In genomic region chr16:31177136-31177535, GRCh38 we compare ENCODE assay signal across 7 cellular contexts. TPM values are rescaled to one million over a fixed set of nuclear protein-coding genes. Genes with fewer than 3 reads are reported as not detected.
DNase-seq lines count a peak whose midpoint lies in the region; ATAC-seq, FAIRE-seq and TF ChIP-seq lines count a peak whose summit lies in the region.
"Had no signal": no experiment of that assay in that cellular context is flagged by ENCODE, and none has a peak within 500 bp of the region (broad histone marks: within the 10 kb centered on the region; RNA-seq: fewer than 3 reads in every experiment).

No MANE protein-coding gene starts in this region.

- POLR2A ChIA-PET in CD4-positive, alpha-beta T cell (lab: Charles Lee), result interaction anchor here (0.6 to 5.2 kb wide), 17 partner anchors 9 to 692 kb away, joined by 3 to 152 read pairs (median 5); partner anchors contain the start of genes ARMC5, KAT8, PHKG2 and PYCARD

- intact Hi-C loops in CD4-positive, alpha-beta T cell (cut with DNase I, micrococcal nuclease), result loop anchor here in 1 of 2 experiments (2.0 kb wide), 1 partner anchor 16 kb away; no protein-coding TSS in a partner anchor

- no peaks in the 10 kb centered on the region for H3K27me3 Mint-ChIP-seq in CD4-positive, alpha-beta T cell

- CTCF ChIA-PET in CD4-positive, alpha-beta T cell (lab: Charles Lee), result interaction anchor here (0.9 to 3.5 kb wide), 3 partner anchors 17 to 283 kb away, joined by 3 to 19 read pairs (median 3); no protein-coding TSS in a partner anchor

- TF ChIP-seq CTCF in CD4-positive, alpha-beta T cell (IDR thresholded peaks at IDR 0.05), result no peak
- TF ChIP-seq CTCF in choroid plexus epithelial cell (conservative IDR thresholded peaks at IDR 0.05; ENCODE audit: low read depth, low read length), result no peak

- FAIRE-seq in RCC 7860 (lab: Jason Lieb, UNC), result peak; percentile 98

- peak in 9 of 10 experiments; percentile 20 to 51 (median 40) for DNase-seq in CD4-positive, alpha-beta T cell
- DNase-seq in RCC 7860 (ENCODE audit: low spot score), result peak; percentile 97
- DNase-seq in choroid plexus epithelial cell (ENCODE audit: low read depth), result peak; percentile 33
- DNase-seq in NCI-H345 treated with DMSO at 0.1 percent for 48 hours (lab: John Stamatoyannopoulos, UW; ENCODE audit: unreplicated experiment), result no peak

- no peaks in the 10 kb centered on the region for H3K9me3 ChIP-seq in CD4-positive, alpha-beta T cell (ENCODE audit: control insufficient read depth, low read length)

- H3K4me3 Mint-ChIP-seq in CD4-positive, alpha-beta T cell, result peak overlapping the region; percentile 97

- H3K27me3 ChIP-seq in CD4-positive, alpha-beta T cell (ENCODE audit: control insufficient read depth, insufficient read depth, low read length), result no peaks in the 10 kb centered on the region

- no peaks in the 10 kb centered on the region for H3K9me3 Mint-ChIP-seq in CD4-positive, alpha-beta T cell

- H3K36me3 Mint-ChIP-seq in CD4-positive, alpha-beta T cell (ENCODE audit: low read depth), result peaks cover 28% of the 10 kb centered on the region

- no peak overlapping the region for H3K4me3 ChIP-seq in choroid plexus epithelial cell (ENCODE audit: low read depth, low read length)

- H3K4me1 Mint-ChIP-seq in CD4-positive, alpha-beta T cell (ENCODE audit: low read depth), result peaks cover 39% of the 10 kb centered on the region

- H3K27ac Mint-ChIP-seq in CD4-positive, alpha-beta T cell, result peak overlapping the region; percentile 81

- peak overlapping the region; percentile 35 for H3K27ac ChIP-seq in CD4-positive, alpha-beta T cell (ENCODE audit: low read depth, low read length)

- peak; percentile 38 for ATAC-seq in CD4-positive, alpha-beta T cell (ENCODE audit: poor library complexity)
- ATAC-seq in HG03039 (IDR thresholded peaks at IDR 0.05; ENCODE audit: unreplicated experiment) (no peak), GM18520 (IDR thresholded peaks at IDR 0.05; ENCODE audit: unreplicated experiment) (no peak)

RNA-seq across cellular contexts. Expression of gene FUS, which starts 2.8 kb away (rescaled TPM):
- 100 to 1,000 TPM; 699 to 733 TPM for total RNA-seq in CD4-positive, alpha-beta T cell

RNA-seq across cellular contexts. Expression of gene PYCARD, which starts 25.4 kb away (rescaled TPM):
- total RNA-seq in CD4-positive, alpha-beta T cell, result 1 to 10 TPM; 8.1 to 8.5 TPM

RNA-seq across cellular contexts. Expression of gene PRSS36, which starts 27.3 kb away (rescaled TPM):
- total RNA-seq in CD4-positive, alpha-beta T cell, result under 1 TPM; 0.33 to 0.56 TPM
- total RNA-seq: G401 had no signal

RNA-seq across cellular contexts. Expression of gene TRIM72, which starts 36.8 kb away (rescaled TPM):
- under 1 TPM in 1 of 2 experiments, not detected in 1; 0.17 TPM for total RNA-seq in CD4-positive, alpha-beta T cell
- total RNA-seq: G401 had no signal

RNA-seq across cellular contexts. Expression of gene PYDC1, which starts 39.8 kb away (rescaled TPM):
- not detected for total RNA-seq in CD4-positive, alpha-beta T cell
- total RNA-seq: G401 had no signal
